18 cellular contexts compared by ENCODE assay signal in genomic region chr20:60009318-60009717, GRCh38. TPM values are rescaled to one million over a fixed set of nuclear protein-coding genes. Genes with fewer than 3 reads are reported as not detected.
DNase-seq lines count a peak whose midpoint lies in the region; FAIRE-seq and TF ChIP-seq lines count a peak whose summit lies in the region.
"Had no signal": no experiment of that assay in that cellular context is flagged by ENCODE, and none has a peak within 500 bp of the region (broad histone marks: within the 10 kb centered on the region; RNA-seq: fewer than 3 reads in every experiment).

No MANE protein-coding gene starts in this region.

- peak; percentile 38 for DNase-seq in NCI-H82 (lab: John Stamatoyannopoulos, UW)
- no peak for DNase-seq in NCI-H82 treated with DMSO at 0.1 percent for 48 hours (lab: John Stamatoyannopoulos, UW; ENCODE audit: unreplicated experiment)
- peak; percentile 30 for DNase-seq in left kidney (ENCODE audit: low read depth, low spot score)
- peak; percentile 73 for DNase-seq in osteocyte (ENCODE audit: extremely low spot score, unreplicated experiment)
- no peak for DNase-seq in NCI-H2081 treated with DMSO at 0.1 percent for 48 hours (lab: John Stamatoyannopoulos, UW)
- DNase-seq in NCI-H345 treated with DMSO at 0.1 percent for 48 hours (lab: John Stamatoyannopoulos, UW; ENCODE audit: unreplicated experiment): no peak
- no peak for DNase-seq in H54 (ENCODE audit: insufficient read length, low spot score)
- DNase-seq in ascending aorta (ENCODE audit: low spot score in 2 of 2): no peak
- DNase-seq: CD8-positive, alpha-beta memory T cell; DND-41; GDM1 had no signal

- H3K36me3 ChIP-seq in ascending aorta: no peaks in the 10 kb centered on the region
- H3K36me3 ChIP-seq: BLaER1, HAP-1 had no signal

- no peak for TF ChIP-seq POLR2A in H54 (IDR thresholded peaks at IDR 0.05; ENCODE audit: low read depth, low read length)

- intact Hi-C loops in ascending aorta (cut with DNase I): no loop called here

- H3K27me3 Mint-ChIP-seq in osteocyte (ENCODE audit: unreplicated experiment): peaks cover 13% of the 10 kb centered on the region

- no peak overlapping the region for H3K4me3 Mint-ChIP-seq in osteocyte (ENCODE audit: unreplicated experiment)
- H3K4me3 Mint-ChIP-seq: CD8-positive, alpha-beta memory T cell; GM23338 had no signal

- H3K9me3 Mint-ChIP-seq in osteocyte (ENCODE audit: unreplicated experiment): no peaks in the 10 kb centered on the region
- H3K9me3 Mint-ChIP-seq: CD8-positive, alpha-beta memory T cell; GM23338 had no signal

- TF ChIP-seq CTCF in osteocyte (IDR thresholded peaks at IDR 0.05): no peak
- TF ChIP-seq CTCF in ascending aorta (IDR thresholded peaks at IDR 0.05): no peak

- no peaks in the 10 kb centered on the region for H3K4me1 ChIP-seq in ascending aorta
- H3K4me1 ChIP-seq: Caco-2, HAP-1 had no signal

- no peaks in the 10 kb centered on the region for H3K36me3 Mint-ChIP-seq in osteocyte (ENCODE audit: unreplicated experiment)

- no peak overlapping the region for H3K27ac ChIP-seq in ascending aorta
- H3K27ac ChIP-seq: 22Rv1, BLaER1 had no signal

- H3K4me3 ChIP-seq in ascending aorta: no peak overlapping the region
- H3K4me3 ChIP-seq: BLaER1, GM23338, HAP-1 had no signal

- H3K9me3 ChIP-seq in ascending aorta: no peaks in the 10 kb centered on the region
- H3K9me3 ChIP-seq: BLaER1, Caco-2, HAP-1 had no signal

- FAIRE-seq in H54 (lab: Jason Lieb, UNC): no peak
- FAIRE-seq: GM12892, HepG2 had no signal

- no peaks in the 10 kb centered on the region for H3K4me1 Mint-ChIP-seq in osteocyte (ENCODE audit: unreplicated experiment)

- H3K27ac Mint-ChIP-seq in osteocyte (ENCODE audit: unreplicated experiment): no peak overlapping the region
- H3K27ac Mint-ChIP-seq: GM23338 had no signal

- no peaks in the 10 kb centered on the region for H3K27me3 ChIP-seq in ascending aorta
- H3K27me3 ChIP-seq: BLaER1 had no signal

RNA-seq across cellular contexts. Expression of gene CDH26, which starts 51.1 kb away (rescaled TPM):
- total RNA-seq in osteocyte: 0.16 and 0.46 TPM in 2 replicates
- total RNA-seq in ascending aorta: not detected

Comparison
In these comparisons a context has a peak if more than half of its experiments do, and no peak if none do; other contexts are left out.
1. DNase-seq: peak in NCI-H82 (single experiment), left kidney (single experiment) and osteocyte (single experiment); none in NCI-H82 treated with DMSO at 0.1 percent for 48 hours (single experiment), NCI-H2081 treated with DMSO at 0.1 percent for 48 hours (single experiment), NCI-H345 treated with DMSO at 0.1 percent for 48 hours (single experiment), H54 (single experiment) and ascending aorta (0 of 2).